In the genomic region with DNA sequence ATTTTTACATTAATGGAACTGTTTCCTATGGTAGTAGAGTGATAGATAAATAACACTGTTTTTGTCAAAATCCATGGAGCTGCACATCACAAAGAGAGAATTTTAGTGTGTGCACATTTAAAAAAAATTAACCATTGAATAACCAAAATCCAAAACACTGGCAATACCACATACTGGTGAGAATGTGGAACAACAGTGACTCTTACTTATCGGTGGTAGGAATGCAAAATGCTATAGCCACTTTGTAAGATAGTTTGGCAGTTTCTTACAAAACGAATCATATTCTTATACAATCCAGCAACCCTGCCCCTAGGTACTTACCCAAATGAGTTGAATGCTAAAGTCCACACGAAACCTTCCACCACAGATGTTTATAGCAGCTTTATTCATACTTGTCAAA, we compare ENCODE assay signal across 22 cellular contexts.
DNase-seq lines count a peak whose midpoint lies in the region; FAIRE-seq and TF ChIP-seq lines count a peak whose summit lies in the region.
"Had no signal": no experiment of that assay in that cellular context is flagged by ENCODE, and none has a peak within 500 bp of the region (broad histone marks: within the 10 kb centered on the region; RNA-seq: fewer than 3 reads in every experiment).

No MANE protein-coding gene starts in this region.

- H3K36me3 Mint-ChIP-seq in H9 (ENCODE audit: insufficient read depth in 1 of 3, low read depth in 3 of 3) (no peaks in the 10 kb centered on the region; a peak in 1 of 7 replicates), astrocyte (ENCODE audit: low read depth, unreplicated experiment) (no peaks in the 10 kb centered on the region)
- peaks cover 1% of the 10 kb centered on the region for H3K36me3 Mint-ChIP-seq in activated naive CD4-positive, alpha-beta T cell treated with anti-CD3 and anti-CD28 coated beads, Interleukin-2, amount 10 ng/mL, durations not matched to agents 7 days and 5 days
- no peaks in the 10 kb centered on the region for H3K36me3 Mint-ChIP-seq in activated CD4-positive, alpha-beta T cell treated with anti-CD3 and anti-CD28 coated beads, Interleukin-2, amount 10 ng/mL, durations not matched to agents 7 days and 5 days (ENCODE audit: low read depth)
- H3K36me3 Mint-ChIP-seq: CD8-positive, alpha-beta T cell had no signal

- H3K4me3 ChIP-seq in astrocyte (ENCODE audit: insufficient read depth, low read depth, low read length), result no peak overlapping the region
- no peak overlapping the region for H3K4me3 ChIP-seq in H1 (ENCODE audit: extremely low read depth in 1 of 4, insufficient read depth in 2 of 4, low read depth in 3 of 4, low read length in 4 of 4)
- no peak overlapping the region for H3K4me3 ChIP-seq in mesendoderm (ENCODE audit: low read length)
- H3K4me3 ChIP-seq: BLaER1 treated with 17β-estradiol and CSF1 and Interleukin-3, amounts not matched to agents 10 nM and 100 nM had no signal

- no peak overlapping the region for H2BK20ac ChIP-seq in H9 (ENCODE audit: low read depth, low read length, poor library complexity, severe bottlenecking)
- H2BK20ac ChIP-seq in H1 (ENCODE audit: low read length), result no peak overlapping the region

- FAIRE-seq in astrocyte (lab: Jason Lieb, UNC) (peak; percentile 43), H1 (lab: Jason Lieb, UNC) (no peak)
- FAIRE-seq: D721Med, GM12891, GM19239 had no signal

- H3K79me1 ChIP-seq in H9 (ENCODE audit: insufficient read depth, low read depth, low read length, poor library complexity, severe bottlenecking), result no peaks in the 10 kb centered on the region
- H3K79me1 ChIP-seq in H1 (ENCODE audit: low read depth, low read length), result no peaks in the 10 kb centered on the region
- H3K79me1 ChIP-seq in mesendoderm (ENCODE audit: low read length), result no peaks in the 10 kb centered on the region

- H3K9ac ChIP-seq in H9 (ENCODE audit: extremely low read depth, insufficient read length, low read length), result no peak overlapping the region
- H3K9ac ChIP-seq in astrocyte (ENCODE audit: low read length), result no peak overlapping the region
- H3K9ac ChIP-seq in H1 (replicated peaks in 1 of 4; ENCODE audit: extremely low read depth in 1 of 4, low read depth in 3 of 4, low read length in 3 of 4), result no peak overlapping the region
- no peak overlapping the region for H3K9ac ChIP-seq in mesendoderm (ENCODE audit: low read length)
- H3K9ac ChIP-seq: BLaER1 treated with 17β-estradiol and CSF1 and Interleukin-3, amounts not matched to agents 10 nM and 100 nM had no signal

- no peaks in the 10 kb centered on the region for H4K20me1 ChIP-seq in H9 (ENCODE audit: control insufficient read depth, insufficient read depth, insufficient read length)
- H4K20me1 ChIP-seq in astrocyte (ENCODE audit: insufficient read depth, low read length), result no peaks in the 10 kb centered on the region
- H4K20me1 ChIP-seq in H1 (replicated peaks in 1 of 2; ENCODE audit: control insufficient read depth in 1 of 2, insufficient read depth in 2 of 2, low read length in 2 of 2), result no peaks in the 10 kb centered on the region
- H4K20me1 ChIP-seq: BLaER1 treated with 17β-estradiol and CSF1 and Interleukin-3, amounts not matched to agents 10 nM and 100 nM had no signal

- no peaks in the 10 kb centered on the region; the same call in 1 of the 2 replicates for H3K27me3 Mint-ChIP-seq in H9 (ENCODE audit: low read depth)
- no peaks in the 10 kb centered on the region for H3K27me3 Mint-ChIP-seq in astrocyte (ENCODE audit: low read depth, unreplicated experiment)
- no peaks in the 10 kb centered on the region for H3K27me3 Mint-ChIP-seq in activated naive CD4-positive, alpha-beta T cell treated with anti-CD3 and anti-CD28 coated beads, Interleukin-2, amount 10 ng/mL, durations not matched to agents 7 days and 5 days
- no peaks in the 10 kb centered on the region for H3K27me3 Mint-ChIP-seq in activated CD4-positive, alpha-beta T cell treated with anti-CD3 and anti-CD28 coated beads, Interleukin-2, amount 10 ng/mL, durations not matched to agents 7 days and 5 days
- H3K27me3 Mint-ChIP-seq: B cell; CD4-positive, alpha-beta T cell had no signal

- H4K5ac ChIP-seq in H9 (ENCODE audit: insufficient read length, low read depth, low read length) (no peak overlapping the region), H1 (ENCODE audit: insufficient read length, low read depth, low read length) (no peak overlapping the region), mesendoderm (ENCODE audit: low read length) (no peak overlapping the region)

- H3K14ac ChIP-seq in H9 (ENCODE audit: insufficient read depth, low read length) (no peak overlapping the region), H1 (ENCODE audit: insufficient read length) (no peak overlapping the region)

- H3K27ac ChIP-seq in H9 (ENCODE audit: insufficient read length, low read depth, low read length) (no peak overlapping the region), astrocyte (ENCODE audit: low read depth, low read length) (no peak overlapping the region), H1 (ENCODE audit: low read depth, low read length) (no peak overlapping the region), mesendoderm (ENCODE audit: low read depth, low read length) (no peak overlapping the region)
- H3K27ac ChIP-seq: BLaER1 treated with 17β-estradiol and CSF1 and Interleukin-3, amounts not matched to agents 10 nM and 100 nM; C4-2B had no signal

- 0 out of 4 replicates have a peak, but pooled peaks of 1 of the 2 experiments have one; percentile 15 for TF ChIP-seq RAD21 in H1 (IDR thresholded peaks at IDR 0.05 in 1 of 2, conservative IDR thresholded peaks at IDR 0.05 in 1 of 2; ENCODE audit: low read depth in 2 of 2, low read length in 2 of 2)

- no peaks in the 10 kb centered on the region for H3K36me3 ChIP-seq in astrocyte (ENCODE audit: insufficient read depth, low read length)
- no peaks in the 10 kb centered on the region for H3K36me3 ChIP-seq in H1 (ENCODE audit: control insufficient read depth in 2 of 4, insufficient read depth in 4 of 4, low read length in 3 of 4)
- H3K36me3 ChIP-seq in mesendoderm (ENCODE audit: control insufficient read depth, insufficient read depth, low read length), result no peaks in the 10 kb centered on the region
- H3K36me3 ChIP-seq: BLaER1 treated with 17β-estradiol and CSF1 and Interleukin-3, amounts not matched to agents 10 nM and 100 nM had no signal

- H3K4me1 ChIP-seq in H9 (ENCODE audit: insufficient read depth, low read length) (no peaks in the 10 kb centered on the region), astrocyte (ENCODE audit: insufficient read depth, low read length) (no peaks in the 10 kb centered on the region), H1 (replicated peaks in 1 of 4; ENCODE audit: control insufficient read depth in 3 of 4, insufficient read depth in 4 of 4, low read length in 3 of 4) (no peaks in the 10 kb centered on the region), mesendoderm (ENCODE audit: control insufficient read depth, low read depth, low read length) (no peaks in the 10 kb centered on the region)
- H3K4me1 ChIP-seq: BLaER1 treated with 17β-estradiol and CSF1 and Interleukin-3, amounts not matched to agents 10 nM and 100 nM; Caco-2 had no signal

- no peaks in the 10 kb centered on the region for H3K79me2 ChIP-seq in H9 (ENCODE audit: insufficient read depth, low read length)
- H3K79me2 ChIP-seq in astrocyte (ENCODE audit: insufficient read depth, low read length), result no peaks in the 10 kb centered on the region
- H3K79me2 ChIP-seq in H1 (ENCODE audit: control insufficient read depth in 1 of 2, insufficient read depth in 2 of 2, low read length in 2 of 2), result no peaks in the 10 kb centered on the region
- H3K79me2 ChIP-seq in mesendoderm (ENCODE audit: control insufficient read depth, insufficient read depth, low read length), result no peaks in the 10 kb centered on the region

- no peak overlapping the region for H3K56ac ChIP-seq in H9 (ENCODE audit: insufficient read length, low read depth, low read length)
- no peak overlapping the region for H3K56ac ChIP-seq in H1 (replicated peaks; ENCODE audit: insufficient read length, low read depth, low read length)
- no peak overlapping the region for H3K56ac ChIP-seq in mesendoderm (ENCODE audit: low read length)

- H3K9me3 Mint-ChIP-seq in H9 (peaks cover 0 to 41% of the 10 kb centered on the region in 2 experiments; a peak in 4 of 5 replicates), astrocyte (ENCODE audit: unreplicated experiment) (no peaks in the 10 kb centered on the region)
- no peaks in the 10 kb centered on the region for H3K9me3 Mint-ChIP-seq in activated naive CD4-positive, alpha-beta T cell treated with anti-CD3 and anti-CD28 coated beads, Interleukin-2, amount 10 ng/mL, durations not matched to agents 7 days and 5 days
- H3K9me3 Mint-ChIP-seq in activated CD4-positive, alpha-beta T cell treated with anti-CD3 and anti-CD28 coated beads, Interleukin-2, amount 10 ng/mL, durations not matched to agents 7 days and 5 days, result no peaks in the 10 kb centered on the region
- H3K9me3 Mint-ChIP-seq: CD4-positive, alpha-beta T cell; CD8-positive, alpha-beta T cell had no signal

- H4K91ac ChIP-seq in H9 (ENCODE audit: insufficient read length, low read depth, low read length) (no peak overlapping the region), H1 (replicated peaks; ENCODE audit: insufficient read length, low read length) (no peak overlapping the region)

- H2AFZ ChIP-seq in H9 (ENCODE audit: low read length), result no peak overlapping the region
- H2AFZ ChIP-seq in astrocyte (ENCODE audit: low read depth, low read length), result no peak overlapping the region
- H2AFZ ChIP-seq in H1 (ENCODE audit: low read length), result no peak overlapping the region

- H3K9me3 ChIP-seq in H9 (ENCODE audit: control insufficient read depth, low read depth, low read length), result no peaks in the 10 kb centered on the region
- H3K9me3 ChIP-seq in astrocyte (ENCODE audit: insufficient read depth, low read depth, low read length), result no peaks in the 10 kb centered on the region
- H3K9me3 ChIP-seq in H1 (ENCODE audit: insufficient read depth in 2 of 2, low read depth in 1 of 2, low read length in 1 of 2), result no peaks in the 10 kb centered on the region
- H3K9me3 ChIP-seq: Caco-2 had no signal

- H3K4me1 Mint-ChIP-seq in H9, result 0 out of 4 replicates have a peak, but pooled peaks cover 0 to 2% of the 10 kb centered on the region in 2 experiments
- H3K4me1 Mint-ChIP-seq in astrocyte (ENCODE audit: low read depth, unreplicated experiment), result no peaks in the 10 kb centered on the region
- H3K4me1 Mint-ChIP-seq in activated naive CD4-positive, alpha-beta T cell treated with anti-CD3 and anti-CD28 coated beads, Interleukin-2, amount 10 ng/mL, durations not matched to agents 7 days and 5 days, result no peaks in the 10 kb centered on the region
- H3K4me1 Mint-ChIP-seq in activated CD4-positive, alpha-beta T cell treated with anti-CD3 and anti-CD28 coated beads, Interleukin-2, amount 10 ng/mL, durations not matched to agents 7 days and 5 days, result no peaks in the 10 kb centered on the region
- H3K4me1 Mint-ChIP-seq: B cell had no signal

- H3T11ph ChIP-seq in H9 (ENCODE audit: low read length), result no peak overlapping the region

- H3K23ac ChIP-seq in H9 (ENCODE audit: insufficient read length, low read depth, low read length) (no peak overlapping the region), H1 (ENCODE audit: insufficient read length) (no peak overlapping the region), mesendoderm (ENCODE audit: low read length) (no peak overlapping the region)

- no peak overlapping the region for H3K4me2 ChIP-seq in H9 (ENCODE audit: insufficient read depth, insufficient read length, low read length)
- H3K4me2 ChIP-seq in astrocyte (ENCODE audit: low read length), result no peak overlapping the region
- no peak overlapping the region for H3K4me2 ChIP-seq in H1 (ENCODE audit: insufficient read depth in 1 of 2, low read depth in 2 of 2, low read length in 2 of 2)
- H3K4me2 ChIP-seq in mesendoderm (ENCODE audit: low read length), result no peak overlapping the region
- H3K4me2 ChIP-seq: BLaER1 treated with 17β-estradiol and CSF1 and Interleukin-3, amounts not matched to agents 10 nM and 100 nM had no signal

- H2BK15ac ChIP-seq in H9 (ENCODE audit: low read depth, low read length) (no peak overlapping the region), H1 (ENCODE audit: low read length) (no peak overlapping the region), mesendoderm (replicated peaks; ENCODE audit: low read depth) (no peak overlapping the region)

- H4K8ac ChIP-seq in H9 (replicated peaks; ENCODE audit: insufficient read length, low read depth, low read length) (no peak overlapping the region), H1 (ENCODE audit: extremely low read depth, insufficient read depth, low read length) (no peak overlapping the region), mesendoderm (ENCODE audit: low read depth, low read length) (no peak overlapping the region)

- H3K27ac Mint-ChIP-seq in H9 (no peak overlapping the region), astrocyte (ENCODE audit: unreplicated experiment) (no peak overlapping the region)
- no peak overlapping the region for H3K27ac Mint-ChIP-seq in activated naive CD4-positive, alpha-beta T cell treated with anti-CD3 and anti-CD28 coated beads, Interleukin-2, amount 10 ng/mL, durations not matched to agents 7 days and 5 days
- no peak overlapping the region for H3K27ac Mint-ChIP-seq in activated CD4-positive, alpha-beta T cell treated with anti-CD3 and anti-CD28 coated beads, Interleukin-2, amount 10 ng/mL, durations not matched to agents 7 days and 5 days
- H3K27ac Mint-ChIP-seq: B cell; CD4-positive, alpha-beta T cell; CD8-positive, alpha-beta T cell had no signal

- H3K4me3 Mint-ChIP-seq in H9 (no peak overlapping the region), astrocyte (ENCODE audit: unreplicated experiment) (no peak overlapping the region)
- no peak overlapping the region for H3K4me3 Mint-ChIP-seq in activated naive CD4-positive, alpha-beta T cell treated with anti-CD3 and anti-CD28 coated beads, Interleukin-2, amount 10 ng/mL, durations not matched to agents 7 days and 5 days
- H3K4me3 Mint-ChIP-seq in activated CD4-positive, alpha-beta T cell treated with anti-CD3 and anti-CD28 coated beads, Interleukin-2, amount 10 ng/mL, durations not matched to agents 7 days and 5 days, result no peak overlapping the region
- H3K4me3 Mint-ChIP-seq: B cell; CD4-positive, alpha-beta T cell; CD8-positive, alpha-beta T cell had no signal

- no peak for TF ChIP-seq POLR2A in H1 (IDR thresholded peaks at IDR 0.05; ENCODE audit: control extremely low read depth in 1 of 2, low read depth in 2 of 2, low read length in 2 of 2)

- H2BK120ac ChIP-seq in H9 (ENCODE audit: low read depth, low read length, poor library complexity, severe bottlenecking), result no peak overlapping the region
- no peak overlapping the region for H2BK120ac ChIP-seq in H1 (replicated peaks; ENCODE audit: low read depth, low read length)
- H2BK120ac ChIP-seq in mesendoderm (ENCODE audit: low read depth, low read length), result no peak overlapping the region

- H3K18ac ChIP-seq in H9 (ENCODE audit: insufficient read length, low read depth, low read length) (no peak overlapping the region), H1 (ENCODE audit: extremely low read depth, low read length) (no peak overlapping the region), mesendoderm (ENCODE audit: low read length) (no peak overlapping the region)

- no peak for TF ChIP-seq EP300 in H1 (IDR thresholded peaks at IDR 0.05; ENCODE audit: borderline replicate concordance in 1 of 2, low read depth in 2 of 2, low read length in 2 of 2)

- H2BK5ac ChIP-seq in H9 (ENCODE audit: insufficient read length, low read length), result no peak overlapping the region
- no peak overlapping the region for H2BK5ac ChIP-seq in H1 (ENCODE audit: low read depth, low read length)
- no peak overlapping the region for H2BK5ac ChIP-seq in mesendoderm (ENCODE audit: low read length)

- H2BK12ac ChIP-seq in H9 (ENCODE audit: insufficient read length, low read depth, low read length) (no peak overlapping the region), H1 (ENCODE audit: low read depth, low read length) (no peak overlapping the region)

- CTCF ChIA-PET in H1 (lab: Charles Lee; ENCODE audit: partially characterized antibody), result interaction anchor here (0.6 kb wide), 1 partner anchor 119 kb away, joined by 3 read pairs; no protein-coding TSS in a partner anchor
- CTCF ChIA-PET in activated naive CD4-positive, alpha-beta T cell treated with anti-CD3 and anti-CD28 coated beads, Interleukin-2, amount 10 ng/mL, durations not matched to agents 7 days and 5 days (lab: Charles Lee), result no interaction called here
- CTCF ChIA-PET in activated CD4-positive, alpha-beta T cell treated with anti-CD3 and anti-CD28 coated beads, Interleukin-2, amount 10 ng/mL, durations not matched to agents 7 days and 5 days (lab: Charles Lee), result no interaction called here

- H3K27me3 ChIP-seq in H9 (ENCODE audit: insufficient read depth, low read length) (no peaks in the 10 kb centered on the region), astrocyte (ENCODE audit: insufficient read depth, low read length) (no peaks in the 10 kb centered on the region), H1 (replicated peaks in 1 of 4; ENCODE audit: control insufficient read depth in 3 of 4, extremely low read depth in 1 of 4, insufficient read depth in 3 of 4, low read length in 3 of 4) (no peaks in the 10 kb centered on the region), mesendoderm (ENCODE audit: insufficient read depth, low read length, poor library complexity) (no peaks in the 10 kb centered on the region)

- H2AK5ac ChIP-seq in H9 (ENCODE audit: insufficient read length, low read length) (no peak overlapping the region), H1 (ENCODE audit: low read depth, low read length) (no peak overlapping the region), mesendoderm (ENCODE audit: low read length) (no peak overlapping the region)

- DNase-seq in H9 (no peak), astrocyte (ENCODE audit: low read depth) (no peak), H1 (ENCODE audit: low read depth in 1 of 2, low spot score in 2 of 2) (no peak), mesendoderm (peak; percentile 1), SIG-M5 (lab: John Stamatoyannopoulos, UW) (no peak), epidermal melanocyte (ENCODE audit: insufficient read length, low spot score) (no peak)
- no peak for DNase-seq in activated naive CD4-positive, alpha-beta T cell treated with anti-CD3 and anti-CD28 coated beads, Interleukin-2, amount 10 ng/mL, durations not matched to agents 7 days and 5 days
- DNase-seq in activated CD4-positive, alpha-beta T cell treated with anti-CD3 and anti-CD28 coated beads, Interleukin-2, amount 10 ng/mL, durations not matched to agents 7 days and 5 days, result no peak
- DNase-seq: 8988T; ACHN; Caco-2; Calu3; CD4-positive, alpha-beta T cell; CD8-positive, alpha-beta T cell; DMS79 treated with DMSO at 0.1 percent for 48 hours; GF-D8 had no signal

- no CpG with 5 or more reads among the region's 3 CpGs for WGBS in H9 (ENCODE audit: extremely low coverage, insufficient read length, low lambda C conversion rate)
- WGBS in H1 (ENCODE audit: extremely low coverage in 1 of 2, insufficient coverage in 1 of 2, insufficient read length in 1 of 2, insufficient replicate concordance in 2 of 2, low coverage in 1 of 2, low lambda C conversion rate in 2 of 2, missing lambda C conversion rate in 1 of 2), 2 experiments, result 90% methylated on average over 3 of the region's 3 CpGs; no CpG with 5 or more reads in 1 of the 2 experiments
- no CpG with 5 or more reads among the region's 3 CpGs for WGBS in mesendoderm (ENCODE audit: extremely low coverage, insufficient coverage, low lambda C conversion rate)

- POLR2A ChIA-PET in H1 (lab: Charles Lee; ENCODE audit: partially characterized antibody), result no interaction called here
- POLR2A ChIA-PET in activated CD4-positive, alpha-beta T cell treated with anti-CD3 and anti-CD28 coated beads, Interleukin-2, amount 10 ng/mL, durations not matched to agents 7 days and 5 days (lab: Charles Lee), result no interaction called here

- peak; percentile 43 for TF ChIP-seq CTCF in H9 (conservative IDR thresholded peaks at IDR 0.05)
- TF ChIP-seq CTCF in astrocyte (IDR thresholded peaks at IDR 0.05; ENCODE audit: insufficient read depth, low read depth, low read length), result no peak
- TF ChIP-seq CTCF in H1 (IDR thresholded peaks at IDR 0.05; ENCODE audit: control extremely low read depth in 1 of 3, insufficient read depth in 1 of 3, low read depth in 1 of 3, low read length in 3 of 3), result peak in 2 of 3 experiments; percentile 8 to 21; a peak in 2 of 4 replicates

- no peak overlapping the region for H3K4ac ChIP-seq in H9 (ENCODE audit: low read depth, low read length)
- H3K4ac ChIP-seq in H1 (replicated peaks; ENCODE audit: insufficient read length, low read depth, low read length), result no peak overlapping the region
- H3K4ac ChIP-seq in mesendoderm (ENCODE audit: low read depth, low read length), result no peak overlapping the region

- H3K23me2 ChIP-seq in H9 (ENCODE audit: insufficient read length, low read depth, low read length, poor library complexity, severe bottlenecking) (no peaks in the 10 kb centered on the region), H1 (ENCODE audit: low read depth, low read length) (no peaks in the 10 kb centered on the region)
